8 cellular contexts compared by ENCODE assay signal in the genomic region with DNA sequence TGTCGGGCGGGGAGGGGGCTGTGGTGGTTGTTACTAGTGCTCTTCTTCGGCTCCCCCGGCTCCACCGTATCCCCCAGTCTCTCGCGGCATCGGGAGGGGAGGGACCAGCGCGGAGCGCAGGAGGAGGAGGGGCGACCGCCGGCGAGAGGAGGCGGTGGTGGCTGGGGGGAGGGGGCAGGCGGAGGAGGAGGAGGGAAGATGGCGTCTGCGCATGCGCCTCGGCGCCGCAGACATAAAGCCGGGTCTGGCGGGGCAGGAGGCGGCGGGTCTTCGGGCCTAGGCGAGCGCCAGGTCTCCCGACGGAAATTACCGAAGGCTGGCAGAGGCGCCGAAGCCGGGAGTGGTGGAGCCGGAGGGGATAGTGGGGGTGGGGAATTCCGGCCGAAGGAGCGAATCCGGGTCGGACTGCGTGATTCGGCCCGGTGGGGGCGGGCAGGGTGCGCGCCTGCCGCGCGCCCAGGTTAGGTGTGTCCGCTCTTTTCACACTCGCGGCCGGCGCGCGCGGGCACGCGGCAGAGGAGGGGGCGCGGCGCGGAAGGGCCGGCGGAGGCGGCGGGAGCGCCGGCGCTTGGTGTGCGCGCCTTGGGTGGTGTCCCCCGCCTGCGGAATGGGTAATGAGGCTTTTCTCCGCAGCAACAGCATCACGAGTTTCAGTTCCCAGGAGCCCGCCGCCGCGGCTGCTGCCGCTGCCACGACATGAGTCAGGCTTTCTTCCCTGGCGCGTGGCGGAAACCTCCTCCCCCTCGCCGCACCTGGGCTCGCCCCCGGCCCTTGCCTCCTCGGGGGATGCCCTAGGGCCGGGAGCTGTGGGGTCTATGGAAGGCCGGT. TPM values are rescaled to one million over a fixed set of nuclear protein-coding genes. Genes with fewer than 3 reads are reported as not detected.
DNase-seq lines count a peak whose midpoint lies in the region; ATAC-seq and TF ChIP-seq lines count a peak whose summit lies in the region.

No MANE protein-coding gene starts in this region.

- CTCF ChIA-PET in A673 (lab: Charles Lee), result no interaction called here

- H3K9me3 ChIP-seq in A673 (ENCODE audit: low read depth, low read length, poor library complexity, severe bottlenecking) (no peaks in the 10 kb centered on the region), breast epithelium (no peaks in the 10 kb centered on the region), iPS-20b (ENCODE audit: insufficient read depth, low read depth, low read length) (no peaks in the 10 kb centered on the region)

- DNase-seq in A673 (ENCODE audit: low spot score), result peak; percentile 98
- peak; percentile 88 for DNase-seq in NCI-H2171 treated with DMSO at 0.1 percent for 48 hours (lab: John Stamatoyannopoulos, UW)
- peak; percentile 93 to 95 for DNase-seq in breast epithelium (ENCODE audit: low spot score in 2 of 2)

- peak overlapping the region; percentile 94 for H3K27ac ChIP-seq in A673 (ENCODE audit: low read depth, low read length, poor library complexity, severe bottlenecking)
- peak overlapping the region; percentile 99 for H3K27ac ChIP-seq in VCaP
- H3K27ac ChIP-seq in breast epithelium, result peak overlapping the region; percentile 97 to 99
- peak overlapping the region; percentile 90 for H3K27ac ChIP-seq in iPS-20b (ENCODE audit: low read length)
- peak overlapping the region; percentile 60 to 99 (median 95) for H3K27ac ChIP-seq in skin epidermis

- POLR2A ChIA-PET in A673 (lab: Charles Lee; ENCODE audit: low non-redundant PET), result no interaction called here

- peak overlapping the region; percentile 91 for H3K4me3 ChIP-seq in A673 (ENCODE audit: low read depth, low read length, poor library complexity, severe bottlenecking)
- H3K4me3 ChIP-seq in breast epithelium, result peak overlapping the region; percentile 86 to 95 (median 89)
- peak overlapping the region; percentile 81 for H3K4me3 ChIP-seq in iPS-20b (ENCODE audit: low read length)
- H3K4me3 ChIP-seq in skin epidermis, result peak overlapping the region; percentile 56 to 91 (median 78)

- no peak for TF ChIP-seq CTCF in A673 (conservative IDR thresholded peaks at IDR 0.05; ENCODE audit: low read depth, low read length)
- TF ChIP-seq CTCF in VCaP (conservative IDR thresholded peaks at IDR 0.05), result no peak
- no peak for TF ChIP-seq CTCF in breast epithelium (IDR thresholded peaks at IDR 0.05)

- H3K27me3 ChIP-seq in A673 (replicated peaks; ENCODE audit: insufficient read depth, low read depth, low read length, poor library complexity), result no peaks in the 10 kb centered on the region
- H3K27me3 ChIP-seq in breast epithelium, result no peaks in the 10 kb centered on the region
- no peaks in the 10 kb centered on the region for H3K27me3 ChIP-seq in iPS-20b (ENCODE audit: insufficient read depth, low read length)

- BruUV-seq in A673 (replicated peaks; lab: Mats Ljungman, UMichigan), result no TSS peak

- ATAC-seq in GM18868 (IDR thresholded peaks at IDR 0.05; ENCODE audit: unreplicated experiment) (peak; percentile 70), HG03103 (IDR thresholded peaks at IDR 0.05; ENCODE audit: low read depth, unreplicated experiment) (peak; percentile 50)

- H3K36me3 ChIP-seq in A673 (ENCODE audit: insufficient read depth, low read length, poor library complexity, severe bottlenecking) (peaks cover 6% of the 10 kb centered on the region), breast epithelium (no peaks in the 10 kb centered on the region), iPS-20b (ENCODE audit: insufficient read depth, low read depth, low read length) (peaks cover 18% of the 10 kb centered on the region)

- H3K4me1 ChIP-seq in A673 (ENCODE audit: insufficient read depth, low read length, poor library complexity, severe bottlenecking), result peaks cover 27% of the 10 kb centered on the region
- no peaks in the 10 kb centered on the region for H3K4me1 ChIP-seq in breast epithelium
- H3K4me1 ChIP-seq in iPS-20b (ENCODE audit: insufficient read depth, low read length), result peaks cover 30% of the 10 kb centered on the region

- TF ChIP-seq POLR2A in breast epithelium (IDR thresholded peaks at IDR 0.05), result peak; percentile 9

- peak overlapping the region; percentile 97 for H3K9ac ChIP-seq in iPS-20b (ENCODE audit: low read depth, low read length)

- intact Hi-C loops in A673 (cut with micrococcal nuclease; ENCODE audit: unreplicated experiment) (loop anchor here (2.0 to 5.0 kb wide), 2 partner anchors 95 to 341 kb away; no protein-coding TSS in a partner anchor), breast epithelium (cut with DNase I; ENCODE audit: low total_unique reads) (no loop called here)

RNA-seq across cellular contexts. Expression of gene TSC22D1, which starts 1.3 kb away (rescaled TPM):
- total RNA-seq in A673 (2021) (37.2 and 40.4 TPM in 2 replicates), breast epithelium (100 to 1,000 TPM in 2 of 3 donors, 10 to 100 TPM in 1; 74.2 to 235 (median 232) TPM)

Comparison
In these comparisons a context has a peak if more than half of its experiments do, and no peak if none do; other contexts are left out.
1. Peak in every context shown above with its lines: DNase-seq, ATAC-seq, H3K4me3 ChIP-seq and H3K27ac ChIP-seq.